ENCODE assay signal across 23 cellular contexts in the genomic region with DNA sequence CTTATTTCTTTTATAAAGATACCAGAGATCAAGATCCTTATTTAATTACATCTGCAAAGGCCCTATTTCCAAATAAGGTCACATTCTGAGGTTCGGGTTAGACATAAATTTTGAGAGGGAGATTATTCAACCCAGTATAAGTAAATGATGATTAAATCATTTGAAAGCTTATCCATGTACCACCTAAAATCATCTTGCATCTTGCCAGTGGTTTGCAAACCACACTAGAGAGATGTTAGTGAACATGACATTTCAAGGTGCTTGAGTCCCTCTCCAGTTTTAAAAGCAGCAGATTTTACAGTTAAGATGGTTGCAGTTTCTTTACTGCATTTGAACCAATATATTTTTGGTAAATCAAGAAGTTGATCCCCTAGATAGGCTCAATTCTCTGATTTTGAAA.
"Had no signal": no experiment of that assay in that cellular context is flagged by ENCODE, and none has a peak within 500 bp of the region (broad histone marks: within the 10 kb centered on the region; RNA-seq: fewer than 3 reads in every experiment).

No MANE protein-coding gene starts in this region.

- H3K27ac Mint-ChIP-seq: mesothelial cell of epicardium; naive B cell; stimulated activated naive B cell treated with anti-CD40 and anti-IgM and Interleukin-4, amounts not matched to agents 10 μg/mL and 1 μg/mL and 100 μg/mL, for 72 hours; stimulated activated naive CD8-positive, alpha-beta T cell treated with anti-CD3 and anti-CD28 coated beads, Interleukin-15, Interleukin-2, amounts not matched to agents 100 ng/mL and 50 ng/mL, for 24 hours; type B pancreatic cell had no signal

- ATAC-seq: pancreas; right cardiac atrium; stimulated activated naive B cell treated with anti-CD40 and anti-IgM and Interleukin-4, amounts not matched to agents 10 μg/mL and 1 μg/mL and 100 μg/mL, for 72 hours had no signal

- H3K4me3 Mint-ChIP-seq: mesothelial cell of epicardium; naive B cell; nephron; neural crest cell; stimulated activated naive B cell treated with anti-CD40 and anti-IgM and Interleukin-4, amounts not matched to agents 10 μg/mL and 1 μg/mL and 100 μg/mL, for 72 hours; stimulated activated naive CD8-positive, alpha-beta T cell treated with anti-CD3 and anti-CD28 coated beads, Interleukin-15, Interleukin-2, amounts not matched to agents 100 ng/mL and 50 ng/mL, for 24 hours; type B pancreatic cell had no signal

- H3K9me3 Mint-ChIP-seq: mesothelial cell of epicardium; naive B cell; nephron; neural crest cell; stimulated activated naive B cell treated with anti-CD40 and anti-IgM and Interleukin-4, amounts not matched to agents 10 μg/mL and 1 μg/mL and 100 μg/mL, for 72 hours; stimulated activated naive CD8-positive, alpha-beta T cell treated with anti-CD3 and anti-CD28 coated beads, Interleukin-15, Interleukin-2, amounts not matched to agents 100 ng/mL and 50 ng/mL, for 24 hours; type B pancreatic cell had no signal

- DNase-seq: islet precursor cell; left ventricle myocardium inferior; mesendoderm; naive B cell; nucleus accumbens; pancreas; posterior cingulate gyrus; retina; right cardiac atrium; sigmoid colon; small intestine; stimulated activated CD4-positive, alpha-beta T cell treated with anti-CD3 and anti-CD28 coated beads, Interleukin-1b, Interleukin-23, amount 100 ng/mL, for 48 hours; stimulated activated CD4-positive, alpha-beta T cell treated with anti-CD3 and anti-CD28 coated beads, Interleukin-2, amount 100 ng/mL, for 48 hours; stimulated activated CD4-positive, alpha-beta T cell treated with anti-CD3 and anti-CD28 coated beads, Interleukin-4, amount 100 ng/mL, for 4 hours; stimulated activated CD8-positive, alpha-beta memory T cell treated with anti-CD3 and anti-CD28 coated beads, Interleukin-4, amount 100 ng/mL, for 48 hours; stimulated activated naive B cell treated with anti-CD40 and anti-IgM and Interleukin-4, amounts not matched to agents 10 μg/mL and 1 μg/mL and 100 μg/mL, for 72 hours; substantia nigra; uterus had no signal

- H3K27me3 Mint-ChIP-seq: stimulated activated naive CD8-positive, alpha-beta T cell treated with anti-CD3 and anti-CD28 coated beads, Interleukin-15, Interleukin-2, amounts not matched to agents 100 ng/mL and 50 ng/mL, for 24 hours had no signal

- H3K4me1 Mint-ChIP-seq: naive B cell; nephron; neural crest cell; stimulated activated naive B cell treated with anti-CD40 and anti-IgM and Interleukin-4, amounts not matched to agents 10 μg/mL and 1 μg/mL and 100 μg/mL, for 72 hours had no signal

- H3K36me3 Mint-ChIP-seq: mesothelial cell of epicardium; naive B cell; stimulated activated naive B cell treated with anti-CD40 and anti-IgM and Interleukin-4, amounts not matched to agents 10 μg/mL and 1 μg/mL and 100 μg/mL, for 72 hours; type B pancreatic cell had no signal
